ENCODE assay signal across 28 cellular contexts in genomic region chr18:52433797-52434196, GRCh38.
"Had no signal": no experiment of that assay in that cellular context is flagged by ENCODE, and none has a peak within 500 bp of the region (broad histone marks: within the 10 kb centered on the region; RNA-seq: fewer than 3 reads in every experiment).

No MANE protein-coding gene starts in this region.

- H3K27ac ChIP-seq: stomach, suprapubic skin, testis, thoracic aorta, thyroid gland, tibial artery, tibial nerve, transverse colon, upper lobe of left lung, upper lobe of right lung, uterus, vagina had no signal

- H3K4me1 Mint-ChIP-seq: stimulated activated effector memory CD8-positive, alpha-beta T cell treated with anti-CD3 and anti-CD28 coated beads, Interleukin-12 subunit alpha, Interleukin-12 subunit beta, amount 100 ng/mL, for 72 hours; stimulated activated memory B cell treated with anti-CD40 and anti-IgM and Interleukin-4, amounts not matched to agents 10 μg/mL and 1 μg/mL and 100 μg/mL, for 72 hours; stimulated activated naive CD8-positive, alpha-beta T cell treated with anti-CD3 and anti-CD28 coated beads, Interleukin-15, amount 100 ng/mL, for 72 hours had no signal

- H3K27me3 Mint-ChIP-seq: stimulated activated memory B cell treated with anti-CD40 and anti-IgM and Interleukin-4, amounts not matched to agents 10 μg/mL and 1 μg/mL and 100 μg/mL, for 72 hours; stimulated activated naive CD8-positive, alpha-beta T cell treated with anti-CD3 and anti-CD28 coated beads, Interleukin-15, amount 100 ng/mL, for 72 hours; stimulated activated naive CD8-positive, alpha-beta T cell treated with anti-CD3 and anti-CD28 coated beads, Interleukin-15, Interleukin-2, amounts not matched to agents 100 ng/mL and 50 ng/mL, for 24 hours had no signal

- FAIRE-seq: urothelium cell line had no signal

- H3K4me1 ChIP-seq: stomach, suprapubic skin, testis, thyroid gland, tibial artery, tibial nerve, transverse colon, upper lobe of left lung, upper lobe of right lung, uterus, vagina had no signal

- ATAC-seq: stimulated activated effector memory CD8-positive, alpha-beta T cell treated with anti-CD3 and anti-CD28 coated beads, Interleukin-12 subunit alpha, Interleukin-12 subunit beta, amount 100 ng/mL, for 72 hours; stimulated activated memory B cell treated with anti-CD40 and anti-IgM and Interleukin-4, amounts not matched to agents 10 μg/mL and 1 μg/mL and 100 μg/mL, for 72 hours; stimulated activated naive CD8-positive, alpha-beta T cell treated with anti-CD3 and anti-CD28 coated beads, Interleukin-15, amount 100 ng/mL, for 72 hours; stimulated activated naive CD8-positive, alpha-beta T cell treated with anti-CD3 and anti-CD28 coated beads, Interleukin-15, Interleukin-2, amounts not matched to agents 100 U/mL and 50 U/mL, for 24 hours; upper lobe of right lung had no signal

- DNase-seq: stimulated activated CD4-positive, alpha-beta T cell treated with anti-CD3 and anti-CD28 coated beads, Interleukin-2, amount 100 ng/mL, for 48 hours; stimulated activated CD4-positive, alpha-beta T cell treated with anti-CD3 and anti-CD28 coated beads, Interleukin-4, amount 100 ng/mL, for 1 hour; stimulated activated CD4-positive, alpha-beta T cell treated with anti-CD3 and anti-CD28 coated beads, Interleukin-4, amount 100 ng/mL, for 24 hours; stimulated activated CD4-positive, alpha-beta T cell treated with anti-CD3 and anti-CD28 coated beads, Interleukin-4, amount 100 ng/mL, for 4 hours; stimulated activated CD8-positive, alpha-beta memory T cell treated with anti-CD3 and anti-CD28 coated beads, Interleukin-4, amount 100 ng/mL, for 48 hours; stimulated activated naive CD4-positive, alpha-beta T cell; stimulated activated naive CD4-positive, alpha-beta T cell treated with Interleukin-2 at 50 U/mL for 16 hours; stimulated activated naive CD8-positive, alpha-beta T cell treated with anti-CD3 and anti-CD28 coated beads, Interleukin-15, amount 100 ng/mL, for 72 hours; stimulated activated naive CD8-positive, alpha-beta T cell treated with anti-CD3 and anti-CD28 coated beads, Interleukin-15, Interleukin-2, amounts not matched to agents 100 U/mL and 50 U/mL, for 24 hours; stomach; substantia nigra; testis; thyroid gland; tibial artery; transverse colon; trophoblast cell; upper lobe of left lung; upper lobe of right lung; uterus had no signal

- H3K27me3 ChIP-seq: stomach, suprapubic skin, testis, thyroid gland, tibial artery, tibial nerve, transverse colon, upper lobe of left lung, upper lobe of right lung, uterus, vagina had no signal

- H3K36me3 ChIP-seq: stomach, suprapubic skin, thoracic aorta, thyroid gland, tibial artery, tibial nerve, transverse colon, upper lobe of left lung, upper lobe of right lung, uterus, vagina had no signal

- H3K36me3 Mint-ChIP-seq: stimulated activated effector memory CD8-positive, alpha-beta T cell treated with anti-CD3 and anti-CD28 coated beads, Interleukin-12 subunit alpha, Interleukin-12 subunit beta, amount 100 ng/mL, for 72 hours; stimulated activated memory B cell treated with anti-CD40 and anti-IgM and Interleukin-4, amounts not matched to agents 10 μg/mL and 1 μg/mL and 100 μg/mL, for 72 hours; type B pancreatic cell had no signal

- H3K9me3 ChIP-seq: stomach, suprapubic skin, testis, thoracic aorta, thyroid gland, tibial artery, tibial nerve, transverse colon, upper lobe of left lung, upper lobe of right lung, uterus, vagina had no signal

- H3K9me3 Mint-ChIP-seq: stimulated activated memory B cell treated with anti-CD40 and anti-IgM and Interleukin-4, amounts not matched to agents 10 μg/mL and 1 μg/mL and 100 μg/mL, for 72 hours; stimulated activated naive CD8-positive, alpha-beta T cell treated with anti-CD3 and anti-CD28 coated beads, Interleukin-15, Interleukin-2, amounts not matched to agents 100 ng/mL and 50 ng/mL, for 24 hours; type B pancreatic cell had no signal

- H3K4me3 Mint-ChIP-seq: stimulated activated effector memory CD8-positive, alpha-beta T cell treated with anti-CD3 and anti-CD28 coated beads, Interleukin-12 subunit alpha, Interleukin-12 subunit beta, amount 100 ng/mL, for 72 hours; stimulated activated memory B cell treated with anti-CD40 and anti-IgM and Interleukin-4, amounts not matched to agents 10 μg/mL and 1 μg/mL and 100 μg/mL, for 72 hours; stimulated activated naive CD8-positive, alpha-beta T cell treated with anti-CD3 and anti-CD28 coated beads, Interleukin-15, amount 100 ng/mL, for 72 hours; stimulated activated naive CD8-positive, alpha-beta T cell treated with anti-CD3 and anti-CD28 coated beads, Interleukin-15, Interleukin-2, amounts not matched to agents 100 ng/mL and 50 ng/mL, for 24 hours; type B pancreatic cell had no signal

- H3K4me3 ChIP-seq: stomach, suprapubic skin, testis, thoracic aorta, thyroid gland, tibial artery, tibial nerve, transverse colon, upper lobe of left lung, upper lobe of right lung, uterus, vagina had no signal

- H3K27ac Mint-ChIP-seq: stimulated activated effector memory CD8-positive, alpha-beta T cell treated with anti-CD3 and anti-CD28 coated beads, Interleukin-12 subunit alpha, Interleukin-12 subunit beta, amount 100 ng/mL, for 72 hours; stimulated activated memory B cell treated with anti-CD40 and anti-IgM and Interleukin-4, amounts not matched to agents 10 μg/mL and 1 μg/mL and 100 μg/mL, for 72 hours; stimulated activated naive CD8-positive, alpha-beta T cell treated with anti-CD3 and anti-CD28 coated beads, Interleukin-15, amount 100 ng/mL, for 72 hours; stimulated activated naive CD8-positive, alpha-beta T cell treated with anti-CD3 and anti-CD28 coated beads, Interleukin-15, Interleukin-2, amounts not matched to agents 100 ng/mL and 50 ng/mL, for 24 hours; type B pancreatic cell had no signal
